1 cellular context compared by ENCODE assay signal in the genomic region with DNA sequence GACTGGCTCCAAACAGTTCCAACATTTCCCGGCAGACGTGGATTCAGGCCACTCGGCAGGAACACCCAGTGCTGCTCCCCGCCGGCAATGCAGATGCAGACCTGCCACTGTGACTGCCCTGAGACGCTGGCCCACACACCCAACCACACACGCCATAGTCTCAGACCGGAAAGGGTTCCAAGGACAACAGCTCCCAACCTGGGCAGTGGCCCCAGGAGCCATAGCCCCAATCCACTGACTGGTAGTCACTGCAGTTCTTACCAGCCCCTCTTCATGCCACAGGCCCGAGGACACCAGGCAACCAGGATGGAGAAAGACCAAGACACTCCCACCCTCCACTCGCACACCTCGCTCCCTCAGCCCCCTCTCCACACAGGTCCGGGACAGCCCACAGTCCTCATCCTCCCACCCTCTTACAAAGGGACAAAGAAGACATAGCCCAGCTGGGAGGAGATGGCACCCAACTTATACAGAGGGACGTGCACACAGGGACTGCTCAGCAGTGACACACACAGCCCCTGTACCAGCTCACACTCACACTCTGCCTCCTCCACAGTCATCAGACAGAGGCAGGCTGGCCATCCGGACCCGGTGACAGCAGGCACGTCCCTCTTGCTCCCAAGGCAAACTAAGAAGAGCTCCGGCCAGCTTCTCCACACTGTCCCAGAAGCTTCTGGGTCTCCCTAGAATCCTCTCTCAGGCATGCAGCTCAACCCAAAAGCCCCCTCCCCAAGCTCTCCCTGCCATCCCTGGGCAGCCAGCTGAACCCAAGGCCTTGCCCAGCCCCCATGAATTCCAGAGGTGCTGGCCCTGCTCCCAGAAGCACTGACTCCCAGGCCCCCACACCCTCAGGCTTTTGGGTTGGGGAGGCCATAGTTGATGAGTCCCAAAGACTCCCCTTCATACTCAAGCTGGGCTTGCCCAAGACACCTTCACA.
TF ChIP-seq lines count a peak whose summit lies in the region.

No MANE protein-coding gene starts in this region.

TF ChIP-seq in K562, 482 proteins besides CTCF, POLR2A, EP300 and RAD21 (continues in another document):
- TF ChIP-seq KDM4B (IDR thresholded peaks at IDR 0.05; ENCODE audit: borderline replicate concordance in 2 of 2, low read depth in 1 of 2) (peak in 1 of 2 experiments; percentile 10; a peak in 1 of 4 replicates), PCBP1 (IDR thresholded peaks at IDR 0.05; ENCODE audit: low read depth, low read length, poor library complexity, severe bottlenecking) (no peak), HNRNPK (IDR thresholded peaks at IDR 0.05; ENCODE audit: low read depth, low read length, poor library complexity, severe bottlenecking) (no peak), ILF3 (IDR thresholded peaks at IDR 0.05; ENCODE audit: borderline replicate concordance) (no peak), ZNF263 (CRISPR knock-in tag; IDR thresholded peaks at IDR 0.05; ENCODE audit: borderline replicate concordance) (no peak; the same call in 1 of the 2 replicates), MTF1 (CRISPR knock-in tag; IDR thresholded peaks at IDR 0.05; ENCODE audit: borderline replicate concordance) (no peak), ETV6 (IDR thresholded peaks at IDR 0.05; ENCODE audit: borderline replicate concordance in 1 of 2, low read depth in 2 of 2, low read length in 1 of 2) (no peak), ETV6 (CRISPR knock-in tag; IDR thresholded peaks at IDR 0.05; ENCODE audit: borderline replicate concordance) (no peak), L3MBTL2 (IDR thresholded peaks at IDR 0.05) (no peak), RBFOX2 (IDR thresholded peaks at IDR 0.05; ENCODE audit: low read depth, low read length) (peak; percentile 68), HMGN3 (IDR thresholded peaks at IDR 0.05; ENCODE audit: borderline replicate concordance, extremely low read depth, insufficient read length, low read depth, low read length) (peak; percentile 21), NR4A1 (CRISPR knock-in tag; IDR thresholded peaks at IDR 0.05) (0 out of 2 replicates have a peak, but pooled peaks have one; percentile 40), NR4A1 (tag; IDR thresholded peaks at IDR 0.05) (no peak), CTBP1 (IDR thresholded peaks at IDR 0.05; ENCODE audit: borderline replicate concordance) (peak; percentile 36; the same call in 1 of the 2 replicates), TRIM28 (IDR thresholded peaks at IDR 0.05) (no peak), NEUROD1 (IDR thresholded peaks at IDR 0.05; ENCODE audit: borderline replicate concordance, low read depth, low read length, partially characterized antibody) (no peak), POU5F1 (IDR thresholded peaks at IDR 0.05; ENCODE audit: borderline replicate concordance, low read depth, low read length, partially characterized antibody) (no peak), HNRNPLL (IDR thresholded peaks at IDR 0.05; ENCODE audit: low read depth, low read length, poor library complexity, severe bottlenecking) (peak; percentile 3), FIP1L1 (IDR thresholded peaks at IDR 0.05; ENCODE audit: low read depth, low read length, poor library complexity, severe bottlenecking) (no peak), KLF1 (tag; IDR thresholded peaks at IDR 0.05) (no peak), ZNF766 (CRISPR knock-in tag; conservative IDR thresholded peaks at IDR 0.05) (0 out of 2 replicates have a peak, but pooled peaks have one; percentile 7), GABPB2 (CRISPR knock-in tag; conservative IDR thresholded peaks at IDR 0.05) (no peak; the same call in 1 of the 2 replicates), EZH2 (IDR thresholded peaks at IDR 0.05; ENCODE audit: borderline replicate concordance, low read depth, low read length) (no peak), MAFF (IDR thresholded peaks at IDR 0.05; ENCODE audit: low read length) (no peak)
- TF ChIP-seq, protein P1, sequence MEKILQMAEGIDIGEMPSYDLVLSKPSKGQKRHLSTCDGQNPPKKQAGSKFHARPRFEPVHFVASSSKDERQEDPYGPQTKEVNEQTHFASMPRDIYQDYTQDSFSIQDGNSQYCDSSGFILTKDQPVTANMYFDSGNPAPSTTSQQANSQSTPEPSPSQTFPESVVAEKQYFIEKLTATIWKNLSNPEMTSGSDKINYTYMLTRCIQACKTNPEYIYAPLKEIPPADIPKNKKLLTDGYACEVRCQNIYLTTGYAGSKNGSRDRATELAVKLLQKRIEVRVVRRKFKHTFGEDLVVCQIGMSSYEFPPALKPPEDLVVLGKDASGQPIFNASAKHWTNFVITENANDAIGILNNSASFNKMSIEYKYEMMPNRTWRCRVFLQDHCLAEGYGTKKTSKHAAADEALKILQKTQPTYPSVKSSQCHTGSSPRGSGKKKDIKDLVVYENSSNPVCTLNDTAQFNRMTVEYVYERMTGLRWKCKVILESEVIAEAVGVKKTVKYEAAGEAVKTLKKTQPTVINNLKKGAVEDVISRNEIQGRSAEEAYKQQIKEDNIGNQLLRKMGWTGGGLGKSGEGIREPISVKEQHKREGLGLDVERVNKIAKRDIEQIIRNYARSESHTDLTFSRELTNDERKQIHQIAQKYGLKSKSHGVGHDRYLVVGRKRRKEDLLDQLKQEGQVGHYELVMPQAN (IDR thresholded peaks at IDR 0.05; ENCODE audit: borderline replicate concordance) = peak; percentile 38; the same call in 1 of the 2 replicates
- TF ChIP-seq, protein P2, sequence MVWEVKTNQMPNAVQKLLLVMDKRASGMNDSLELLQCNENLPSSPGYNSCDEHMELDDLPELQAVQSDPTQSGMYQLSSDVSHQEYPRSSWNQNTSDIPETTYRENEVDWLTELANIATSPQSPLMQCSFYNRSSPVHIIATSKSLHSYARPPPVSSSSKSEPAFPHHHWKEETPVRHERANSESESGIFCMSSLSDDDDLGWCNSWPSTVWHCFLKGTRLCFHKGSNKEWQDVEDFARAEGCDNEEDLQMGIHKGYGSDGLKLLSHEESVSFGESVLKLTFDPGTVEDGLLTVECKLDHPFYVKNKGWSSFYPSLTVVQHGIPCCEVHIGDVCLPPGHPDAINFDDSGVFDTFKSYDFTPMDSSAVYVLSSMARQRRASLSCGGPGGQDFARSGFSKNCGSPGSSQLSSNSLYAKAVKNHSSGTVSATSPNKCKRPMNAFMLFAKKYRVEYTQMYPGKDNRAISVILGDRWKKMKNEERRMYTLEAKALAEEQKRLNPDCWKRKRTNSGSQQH (CRISPR knock-in tag; IDR thresholded peaks at IDR 0.05) = peak; percentile 59; the same call in 1 of the 2 replicates
- TF ChIP-seq, protein P3, sequence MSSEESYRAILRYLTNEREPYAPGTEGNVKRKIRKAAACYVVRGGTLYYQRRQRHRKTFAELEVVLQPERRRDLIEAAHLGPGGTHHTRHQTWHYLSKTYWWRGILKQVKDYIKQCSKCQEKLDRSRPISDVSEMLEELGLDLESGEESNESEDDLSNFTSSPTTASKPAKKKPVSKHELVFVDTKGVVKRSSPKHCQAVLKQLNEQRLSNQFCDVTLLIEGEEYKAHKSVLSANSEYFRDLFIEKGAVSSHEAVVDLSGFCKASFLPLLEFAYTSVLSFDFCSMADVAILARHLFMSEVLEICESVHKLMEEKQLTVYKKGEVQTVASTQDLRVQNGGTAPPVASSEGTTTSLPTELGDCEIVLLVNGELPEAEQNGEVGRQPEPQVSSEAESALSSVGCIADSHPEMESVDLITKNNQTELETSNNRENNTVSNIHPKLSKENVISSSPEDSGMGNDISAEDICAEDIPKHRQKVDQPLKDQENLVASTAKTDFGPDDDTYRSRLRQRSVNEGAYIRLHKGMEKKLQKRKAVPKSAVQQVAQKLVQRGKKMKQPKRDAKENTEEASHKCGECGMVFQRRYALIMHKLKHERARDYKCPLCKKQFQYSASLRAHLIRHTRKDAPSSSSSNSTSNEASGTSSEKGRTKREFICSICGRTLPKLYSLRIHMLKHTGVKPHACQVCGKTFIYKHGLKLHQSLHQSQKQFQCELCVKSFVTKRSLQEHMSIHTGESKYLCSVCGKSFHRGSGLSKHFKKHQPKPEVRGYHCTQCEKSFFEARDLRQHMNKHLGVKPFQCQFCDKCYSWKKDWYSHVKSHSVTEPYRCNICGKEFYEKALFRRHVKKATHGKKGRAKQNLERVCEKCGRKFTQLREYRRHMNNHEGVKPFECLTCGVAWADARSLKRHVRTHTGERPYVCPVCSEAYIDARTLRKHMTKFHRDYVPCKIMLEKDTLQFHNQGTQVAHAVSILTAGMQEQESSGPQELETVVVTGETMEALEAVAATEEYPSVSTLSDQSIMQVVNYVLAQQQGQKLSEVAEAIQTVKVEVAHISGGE (CRISPR knock-in tag; IDR thresholded peaks at IDR 0.05) = 0 out of 6 replicates have a peak, but pooled peaks of 1 of the 3 experiments have one; percentile 48
- TF ChIP-seq, protein P4, sequence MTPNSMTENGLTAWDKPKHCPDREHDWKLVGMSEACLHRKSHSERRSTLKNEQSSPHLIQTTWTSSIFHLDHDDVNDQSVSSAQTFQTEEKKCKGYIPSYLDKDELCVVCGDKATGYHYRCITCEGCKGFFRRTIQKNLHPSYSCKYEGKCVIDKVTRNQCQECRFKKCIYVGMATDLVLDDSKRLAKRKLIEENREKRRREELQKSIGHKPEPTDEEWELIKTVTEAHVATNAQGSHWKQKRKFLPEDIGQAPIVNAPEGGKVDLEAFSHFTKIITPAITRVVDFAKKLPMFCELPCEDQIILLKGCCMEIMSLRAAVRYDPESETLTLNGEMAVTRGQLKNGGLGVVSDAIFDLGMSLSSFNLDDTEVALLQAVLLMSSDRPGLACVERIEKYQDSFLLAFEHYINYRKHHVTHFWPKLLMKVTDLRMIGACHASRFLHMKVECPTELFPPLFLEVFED (CRISPR knock-in tag; conservative IDR thresholded peaks at IDR 0.05) = peak; percentile 70
- TF ChIP-seq, protein P5, sequence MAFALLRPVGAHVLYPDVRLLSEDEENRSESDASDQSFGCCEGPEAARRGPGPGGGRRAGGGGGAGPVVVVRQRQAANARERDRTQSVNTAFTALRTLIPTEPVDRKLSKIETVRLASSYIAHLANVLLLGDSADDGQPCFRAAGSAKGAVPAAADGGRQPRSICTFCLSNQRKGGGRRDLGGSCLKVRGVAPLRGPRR (CRISPR knock-in tag; IDR thresholded peaks at IDR 0.05) = peak; percentile 51; the same call in 1 of the 2 replicates
- TF ChIP-seq, protein P6, sequence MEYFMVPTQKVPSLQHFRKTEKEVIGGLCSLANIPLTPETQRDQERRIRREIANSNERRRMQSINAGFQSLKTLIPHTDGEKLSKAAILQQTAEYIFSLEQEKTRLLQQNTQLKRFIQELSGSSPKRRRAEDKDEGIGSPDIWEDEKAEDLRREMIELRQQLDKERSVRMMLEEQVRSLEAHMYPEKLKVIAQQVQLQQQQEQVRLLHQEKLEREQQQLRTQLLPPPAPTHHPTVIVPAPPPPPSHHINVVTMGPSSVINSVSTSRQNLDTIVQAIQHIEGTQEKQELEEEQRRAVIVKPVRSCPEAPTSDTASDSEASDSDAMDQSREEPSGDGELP (CRISPR knock-in tag; IDR thresholded peaks at IDR 0.05; ENCODE audit: borderline replicate concordance) = 0 out of 2 replicates have a peak, but pooled peaks have one; percentile 23
- TF ChIP-seq, protein P7, sequence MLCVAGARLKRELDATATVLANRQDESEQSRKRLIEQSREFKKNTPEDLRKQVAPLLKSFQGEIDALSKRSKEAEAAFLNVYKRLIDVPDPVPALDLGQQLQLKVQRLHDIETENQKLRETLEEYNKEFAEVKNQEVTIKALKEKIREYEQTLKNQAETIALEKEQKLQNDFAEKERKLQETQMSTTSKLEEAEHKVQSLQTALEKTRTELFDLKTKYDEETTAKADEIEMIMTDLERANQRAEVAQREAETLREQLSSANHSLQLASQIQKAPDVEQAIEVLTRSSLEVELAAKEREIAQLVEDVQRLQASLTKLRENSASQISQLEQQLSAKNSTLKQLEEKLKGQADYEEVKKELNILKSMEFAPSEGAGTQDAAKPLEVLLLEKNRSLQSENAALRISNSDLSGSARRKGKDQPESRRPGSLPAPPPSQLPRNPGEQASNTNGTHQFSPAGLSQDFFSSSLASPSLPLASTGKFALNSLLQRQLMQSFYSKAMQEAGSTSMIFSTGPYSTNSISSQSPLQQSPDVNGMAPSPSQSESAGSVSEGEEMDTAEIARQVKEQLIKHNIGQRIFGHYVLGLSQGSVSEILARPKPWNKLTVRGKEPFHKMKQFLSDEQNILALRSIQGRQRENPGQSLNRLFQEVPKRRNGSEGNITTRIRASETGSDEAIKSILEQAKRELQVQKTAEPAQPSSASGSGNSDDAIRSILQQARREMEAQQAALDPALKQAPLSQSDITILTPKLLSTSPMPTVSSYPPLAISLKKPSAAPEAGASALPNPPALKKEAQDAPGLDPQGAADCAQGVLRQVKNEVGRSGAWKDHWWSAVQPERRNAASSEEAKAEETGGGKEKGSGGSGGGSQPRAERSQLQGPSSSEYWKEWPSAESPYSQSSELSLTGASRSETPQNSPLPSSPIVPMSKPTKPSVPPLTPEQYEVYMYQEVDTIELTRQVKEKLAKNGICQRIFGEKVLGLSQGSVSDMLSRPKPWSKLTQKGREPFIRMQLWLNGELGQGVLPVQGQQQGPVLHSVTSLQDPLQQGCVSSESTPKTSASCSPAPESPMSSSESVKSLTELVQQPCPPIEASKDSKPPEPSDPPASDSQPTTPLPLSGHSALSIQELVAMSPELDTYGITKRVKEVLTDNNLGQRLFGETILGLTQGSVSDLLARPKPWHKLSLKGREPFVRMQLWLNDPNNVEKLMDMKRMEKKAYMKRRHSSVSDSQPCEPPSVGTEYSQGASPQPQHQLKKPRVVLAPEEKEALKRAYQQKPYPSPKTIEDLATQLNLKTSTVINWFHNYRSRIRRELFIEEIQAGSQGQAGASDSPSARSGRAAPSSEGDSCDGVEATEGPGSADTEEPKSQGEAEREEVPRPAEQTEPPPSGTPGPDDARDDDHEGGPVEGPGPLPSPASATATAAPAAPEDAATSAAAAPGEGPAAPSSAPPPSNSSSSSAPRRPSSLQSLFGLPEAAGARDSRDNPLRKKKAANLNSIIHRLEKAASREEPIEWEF (CRISPR knock-in tag; IDR thresholded peaks at IDR 0.05) = no peak
- TF ChIP-seq, protein P8, sequence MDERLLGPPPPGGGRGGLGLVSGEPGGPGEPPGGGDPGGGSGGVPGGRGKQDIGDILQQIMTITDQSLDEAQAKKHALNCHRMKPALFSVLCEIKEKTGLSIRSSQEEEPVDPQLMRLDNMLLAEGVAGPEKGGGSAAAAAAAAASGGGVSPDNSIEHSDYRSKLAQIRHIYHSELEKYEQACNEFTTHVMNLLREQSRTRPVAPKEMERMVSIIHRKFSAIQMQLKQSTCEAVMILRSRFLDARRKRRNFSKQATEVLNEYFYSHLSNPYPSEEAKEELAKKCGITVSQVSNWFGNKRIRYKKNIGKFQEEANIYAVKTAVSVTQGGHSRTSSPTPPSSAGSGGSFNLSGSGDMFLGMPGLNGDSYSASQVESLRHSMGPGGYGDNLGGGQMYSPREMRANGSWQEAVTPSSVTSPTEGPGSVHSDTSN (CRISPR knock-in tag; IDR thresholded peaks at IDR 0.05; ENCODE audit: low read depth) = no peak
- TF ChIP-seq, protein P8 (tag; conservative IDR thresholded peaks at IDR 0.05; ENCODE audit: low read depth) = no peak
